ENCODE assay signal across 16 cellular contexts in the genomic region with DNA sequence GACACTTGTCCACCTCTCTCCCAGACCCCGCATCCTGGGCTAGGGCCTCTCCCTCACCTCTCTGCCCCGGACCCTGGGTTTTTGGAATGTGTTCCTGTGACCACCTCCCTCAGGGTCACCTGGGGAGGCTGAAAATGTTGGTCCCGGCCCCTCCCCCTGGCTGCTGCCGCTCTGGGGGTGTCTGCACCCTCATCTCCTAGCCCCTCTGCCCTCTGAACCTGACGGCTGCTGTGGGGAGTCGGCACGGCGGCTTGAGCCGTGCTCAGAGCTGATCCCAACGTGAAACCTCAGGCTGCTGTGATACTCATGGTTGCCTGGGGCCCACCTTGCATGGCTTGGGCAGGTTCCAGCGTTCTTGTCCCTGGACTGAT. TPM values are rescaled to one million over a fixed set of nuclear protein-coding genes. Genes with fewer than 3 reads are reported as not detected.
DNase-seq lines count a peak whose midpoint lies in the region; ATAC-seq and TF ChIP-seq lines count a peak whose summit lies in the region.
"Had no signal": no experiment of that assay in that cellular context is flagged by ENCODE, and none has a peak within 500 bp of the region (broad histone marks: within the 10 kb centered on the region; RNA-seq: fewer than 3 reads in every experiment).

No MANE protein-coding gene starts in this region.

- H3F3A ChIP-seq in SK-N-SH (replicated peaks; ENCODE audit: insufficient read depth) = no peaks in the 10 kb centered on the region
- H3F3A ChIP-seq in neural progenitor cell (ENCODE audit: low read depth) = no peaks in the 10 kb centered on the region

- no peak overlapping the region for H3K4me2 ChIP-seq in SK-N-SH
- H3K4me2 ChIP-seq in mesenchymal stem cell (ENCODE audit: low read length, poor library complexity, severe bottlenecking) = no peak overlapping the region
- no peak overlapping the region for H3K4me2 ChIP-seq in neural progenitor cell

- H3K4me3 ChIP-seq in SK-N-SH (ENCODE audit: low read depth in 2 of 2, low read length in 1 of 2) = no peak overlapping the region
- no peak overlapping the region for H3K4me3 ChIP-seq in mesenchymal stem cell (ENCODE audit: insufficient read depth in 1 of 2, low read depth in 1 of 2, low read length in 2 of 2)
- H3K4me3 ChIP-seq in neural progenitor cell = no peak overlapping the region
- H3K4me3 ChIP-seq: adrenal gland, upper lobe of right lung had no signal

- no peak for TF ChIP-seq EP300 in SK-N-SH (IDR thresholded peaks at IDR 0.05; ENCODE audit: borderline replicate concordance in 1 of 2, low read depth in 1 of 2, low read length in 1 of 2)

- no peaks in the 10 kb centered on the region for H3K9me3 ChIP-seq in SK-N-SH
- no peaks in the 10 kb centered on the region for H3K9me3 ChIP-seq in CD4-positive, alpha-beta T cell (ENCODE audit: control insufficient read depth, low read length)
- H3K9me3 ChIP-seq in mesenchymal stem cell (ENCODE audit: control insufficient read depth, low read length) = no peaks in the 10 kb centered on the region
- no peaks in the 10 kb centered on the region for H3K9me3 ChIP-seq in neural progenitor cell (ENCODE audit: low read depth)
- H3K9me3 ChIP-seq: adrenal gland, upper lobe of right lung had no signal

- H3K36me3 Mint-ChIP-seq in CD4-positive, alpha-beta T cell (ENCODE audit: low read depth) = peaks cover 78% of the 10 kb centered on the region
- peaks cover 2 to 8% of the 10 kb centered on the region in 2 donors for H3K36me3 Mint-ChIP-seq in activated T-cell treated with anti-CD3 and anti-CD28 coated beads, Interleukin-2, amount 50 U/mL, for 72 hours (ENCODE audit: insufficient read depth in 2 of 2)
- peaks cover 3% of the 10 kb centered on the region for H3K36me3 Mint-ChIP-seq in neural progenitor cell

- intact Hi-C loops in CD4-positive, alpha-beta T cell (cut with DNase I, micrococcal nuclease) = no loop called here
- intact Hi-C loops in left colon (cut with DNase I, micrococcal nuclease) = no loop called here

- H3K27me3 Mint-ChIP-seq in CD4-positive, alpha-beta T cell = no peaks in the 10 kb centered on the region
- H3K27me3 Mint-ChIP-seq in activated T-cell treated with anti-CD3 and anti-CD28 coated beads, Interleukin-2, amount 50 U/mL, for 72 hours (ENCODE audit: low read depth) = no peaks in the 10 kb centered on the region
- peaks cover 3% of the 10 kb centered on the region for H3K27me3 Mint-ChIP-seq in neural progenitor cell (ENCODE audit: insufficient read depth, low read depth)
- H3K27me3 Mint-ChIP-seq: CD4-positive, CD25-positive, alpha-beta regulatory T cell had no signal

- WGBS in SK-N-SH (ENCODE audit: low lambda C conversion rate) = 93% methylated on average over 3 of the region's 11 CpGs
- 83% methylated on average over 11 of the region's 11 CpGs for WGBS in mesenchymal stem cell

- TF ChIP-seq RAD21 in SK-N-SH (IDR thresholded peaks at IDR 0.05; ENCODE audit: low read length) = no peak

- H3K9me3 Mint-ChIP-seq in CD4-positive, alpha-beta T cell = no peaks in the 10 kb centered on the region
- no peaks in the 10 kb centered on the region for H3K9me3 Mint-ChIP-seq in activated T-cell treated with anti-CD3 and anti-CD28 coated beads, Interleukin-2, amount 50 U/mL, for 72 hours
- no peaks in the 10 kb centered on the region for H3K9me3 Mint-ChIP-seq in neural progenitor cell
- H3K9me3 Mint-ChIP-seq: CD4-positive, CD25-positive, alpha-beta regulatory T cell had no signal

- ATAC-seq in SK-N-SH treated with all-trans-retinoic acid at 6 μM for 48 hours = peak; percentile 3; the same call in 1 of the 3 replicates
- ATAC-seq in CD4-positive, alpha-beta T cell (ENCODE audit: poor library complexity) = no peak
- no peak for ATAC-seq in activated T-cell treated with anti-CD3 and anti-CD28 coated beads, Interleukin-2, amount 50 U/mL, for 72 hours (replicated peaks in 1 of 2)
- no peak for ATAC-seq in left colon
- ATAC-seq: upper lobe of right lung had no signal

- H3K23ac ChIP-seq in mesenchymal stem cell (ENCODE audit: low read length in 2 of 2) = no peak overlapping the region

- H3K4me1 ChIP-seq in SK-N-SH (ENCODE audit: control insufficient read depth in 1 of 2, insufficient read depth in 2 of 2, low read depth in 1 of 2, low read length in 1 of 2) (peaks cover 0 to 29% of the 10 kb centered on the region in 2 experiments; a peak in 1 of 4 replicates), mesenchymal stem cell (ENCODE audit: control insufficient read depth, insufficient read depth, low read depth, low read length) (peaks cover 8% of the 10 kb centered on the region), neural progenitor cell (no peaks in the 10 kb centered on the region)

- H2BK5ac ChIP-seq in mesenchymal stem cell (ENCODE audit: low read depth, low read length, poor library complexity, severe bottlenecking) = no peak overlapping the region

- DNase-seq in SK-N-SH = no peak
- DNase-seq in CD4-positive, alpha-beta T cell = peak in 1 of 10 experiments; percentile 28
- DNase-seq in activated T-cell treated with anti-CD3 and anti-CD28 coated beads, Interleukin-2, amount 50 U/mL, for 72 hours = no peak
- no peak for DNase-seq in mesenchymal stem cell
- no peak for DNase-seq in neural progenitor cell (ENCODE audit: low spot score)
- no peak for DNase-seq in NCI-H187 treated with DMSO at 0.1 percent for 48 hours (lab: John Stamatoyannopoulos, UW)
- DNase-seq in left colon = no peak
- DNase-seq: CD4-positive, CD25-positive, alpha-beta regulatory T cell; central memory CD4-positive, alpha-beta T cell; EL; NCI-H2029 treated with DMSO at 0.1 percent for 48 hours; OCI-M1; upper lobe of right lung had no signal

- H3K79me2 ChIP-seq in SK-N-SH (ENCODE audit: insufficient read depth) = no peaks in the 10 kb centered on the region
- H3K79me2 ChIP-seq in neural progenitor cell (ENCODE audit: low read depth) = no peaks in the 10 kb centered on the region

- no peak overlapping the region for H2BK15ac ChIP-seq in mesenchymal stem cell (ENCODE audit: low read depth, poor library complexity, severe bottlenecking)

- H2AFZ ChIP-seq in SK-N-SH (ENCODE audit: low read depth) = no peak overlapping the region
- H2AFZ ChIP-seq in mesenchymal stem cell (ENCODE audit: low read depth, low read length) = no peak overlapping the region
- no peak overlapping the region for H2AFZ ChIP-seq in neural progenitor cell (replicated peaks)

- H2BK12ac ChIP-seq in mesenchymal stem cell (ENCODE audit: low read length in 2 of 2) = no peak overlapping the region

- H3K27me3 ChIP-seq in SK-N-SH (ENCODE audit: insufficient read depth) (no peaks in the 10 kb centered on the region), mesenchymal stem cell (ENCODE audit: control insufficient read depth in 1 of 2, insufficient read depth in 1 of 2, low read length in 2 of 2) (no peaks in the 10 kb centered on the region), neural progenitor cell (no peaks in the 10 kb centered on the region)
- no peaks in the 10 kb centered on the region for H3K27me3 ChIP-seq in CD4-positive, alpha-beta T cell (ENCODE audit: control insufficient read depth, insufficient read depth, low read length)
- H3K27me3 ChIP-seq: adrenal gland, upper lobe of right lung had no signal

- no peak overlapping the region for H2AK5ac ChIP-seq in mesenchymal stem cell (ENCODE audit: low read length, severe bottlenecking)

- no peaks in the 10 kb centered on the region for H4K20me1 ChIP-seq in SK-N-SH (ENCODE audit: insufficient read depth)
- no peaks in the 10 kb centered on the region for H4K20me1 ChIP-seq in neural progenitor cell (ENCODE audit: low read depth)

- no peak for TF ChIP-seq CTCF in SK-N-SH (IDR thresholded peaks at IDR 0.05)
- no peak for TF ChIP-seq CTCF in CD4-positive, alpha-beta T cell (IDR thresholded peaks at IDR 0.05)
- TF ChIP-seq CTCF in neural progenitor cell (IDR thresholded peaks at IDR 0.05) = no peak

- H3K36me3 ChIP-seq in SK-N-SH (replicated peaks in 1 of 2; ENCODE audit: control insufficient read depth in 1 of 2, insufficient read depth in 2 of 2, low read length in 1 of 2) (peaks cover 14 to 17% of the 10 kb centered on the region in 2 experiments), mesenchymal stem cell (ENCODE audit: control insufficient read depth in 1 of 2, insufficient read depth in 2 of 2, low read depth in 1 of 2, low read length in 2 of 2) (peaks cover 27 to 45% of the 10 kb centered on the region in 2 experiments), neural progenitor cell (no peaks in the 10 kb centered on the region)

- CTCF ChIA-PET in SK-N-SH (lab: Yijun Ruan, JAX) = interaction anchor here (0.7 to 2.0 kb wide), 12 partner anchors 8 to 497 kb away, joined by 3 to 7 read pairs (median 4); a partner anchor contains a TSS
- CTCF ChIA-PET in CD4-positive, alpha-beta T cell (lab: Charles Lee) = no interaction called here

- H3K27ac ChIP-seq in SK-N-SH (ENCODE audit: low read depth in 2 of 2, low read length in 1 of 2) (peak overlapping the region in 1 of 2 experiments; percentile 84; a peak in 2 of 4 replicates), mesenchymal stem cell (ENCODE audit: low read length, poor library complexity, severe bottlenecking) (no peak overlapping the region), neural progenitor cell (no peak overlapping the region)
- peak overlapping the region; percentile 29 for H3K27ac ChIP-seq in CD4-positive, alpha-beta T cell (ENCODE audit: low read depth, low read length)
- H3K27ac ChIP-seq: 22Rv1, adrenal gland, upper lobe of right lung had no signal

- H4K8ac ChIP-seq in mesenchymal stem cell (ENCODE audit: low read length) = no peak overlapping the region

- no peak overlapping the region for H2BK120ac ChIP-seq in mesenchymal stem cell (ENCODE audit: low read depth, low read length)

- H3K9ac ChIP-seq in SK-N-SH (no peak overlapping the region), mesenchymal stem cell (ENCODE audit: low read length) (no peak overlapping the region), neural progenitor cell (no peak overlapping the region)

- no peak overlapping the region for H3K14ac ChIP-seq in mesenchymal stem cell (ENCODE audit: low read length in 2 of 2)

- peak overlapping the region in 1 of 2 experiments; percentile 43 for H3K4ac ChIP-seq in mesenchymal stem cell (ENCODE audit: low read depth in 1 of 2, low read length in 2 of 2)

- peaks cover 2% of the 10 kb centered on the region for H3K79me1 ChIP-seq in mesenchymal stem cell (replicated peaks; ENCODE audit: low read length, poor library complexity, severe bottlenecking)

- peaks cover 18% of the 10 kb centered on the region for H3K4me1 Mint-ChIP-seq in CD4-positive, alpha-beta T cell (ENCODE audit: low read depth)
- H3K4me1 Mint-ChIP-seq in activated T-cell treated with anti-CD3 and anti-CD28 coated beads, Interleukin-2, amount 50 U/mL, for 72 hours (ENCODE audit: low read depth) = peaks cover 21% of the 10 kb centered on the region
- H3K4me1 Mint-ChIP-seq in neural progenitor cell = peaks cover 6% of the 10 kb centered on the region

- H4K91ac ChIP-seq in mesenchymal stem cell (ENCODE audit: low read length) = peak overlapping the region; percentile 62

- no peaks in the 10 kb centered on the region for H3K9me2 ChIP-seq in SK-N-SH

- POLR2A ChIA-PET in SK-N-SH (lab: Yijun Ruan, JAX) = interaction anchor here (0.8 to 1.4 kb wide), 2 partner anchors 12 to 64 kb away, joined by 3 to 5 read pairs; no protein-coding TSS in a partner anchor
- POLR2A ChIA-PET in CD4-positive, alpha-beta T cell (lab: Charles Lee) = interaction anchor here (2.4 kb wide), 1 partner anchor 35 kb away, joined by 13 read pairs; no protein-coding TSS in a partner anchor

- H3K18ac ChIP-seq in mesenchymal stem cell (ENCODE audit: low read depth in 1 of 2, low read length in 2 of 2) = no peak overlapping the region

- H3K4me3 Mint-ChIP-seq in CD4-positive, alpha-beta T cell = no peak overlapping the region
- no peak overlapping the region for H3K4me3 Mint-ChIP-seq in activated T-cell treated with anti-CD3 and anti-CD28 coated beads, Interleukin-2, amount 50 U/mL, for 72 hours
- H3K4me3 Mint-ChIP-seq in neural progenitor cell = no peak overlapping the region
- H3K4me3 Mint-ChIP-seq: CD4-positive, CD25-positive, alpha-beta regulatory T cell had no signal

- H3K27ac Mint-ChIP-seq in CD4-positive, alpha-beta T cell = peak overlapping the region; percentile 67
- H3K27ac Mint-ChIP-seq in activated T-cell treated with anti-CD3 and anti-CD28 coated beads, Interleukin-2, amount 50 U/mL, for 72 hours = peak overlapping the region; percentile 88
- H3K27ac Mint-ChIP-seq in neural progenitor cell = no peak overlapping the region

RNA-seq across cellular contexts. Expression of a gene that starts 42.8 kb away (rescaled TPM):
- 13.8 and 14.3 TPM in 2 replicates for polyA plus RNA-seq in SK-N-SH (2012; rRNA removed)
- 6.6 and 11.7 TPM in 2 replicates for polyA plus RNA-seq in SK-N-SH (2012; cell fraction: cytosol; rRNA removed)
- polyA plus RNA-seq in SK-N-SH (2012; cell fraction: nucleus; rRNA removed) = 24.3 and 32.0 TPM in 2 replicates
- 100 to 1,000 TPM; 136 to 147 TPM for total RNA-seq in CD4-positive, alpha-beta T cell
- 10 to 100 TPM; 67.5 to 97.1 TPM for total RNA-seq in activated T-cell treated with anti-CD3 and anti-CD28 coated beads, Interleukin-2, amount 50 U/mL, for 72 hours
- 6.2 TPM for polyA plus RNA-seq in mesenchymal stem cell (2013, experiment 1 of 2)
- 6.4 TPM for polyA plus RNA-seq in mesenchymal stem cell (2013, experiment 2 of 2)
- 2.5 and 13.2 TPM in 2 replicates for total RNA-seq in neural progenitor cell (ENCODE audit: low replicate concordance)
- 10 to 100 TPM; 14.2 to 20.8 TPM for total RNA-seq in left colon

RNA-seq across cellular contexts. Expression of a gene that starts 59.6 kb away (rescaled TPM):
- 31.6 and 32.9 TPM in 2 replicates for polyA plus RNA-seq in SK-N-SH (2012; rRNA removed)
- 44.3 and 56.8 TPM in 2 replicates for polyA plus RNA-seq in SK-N-SH (2012; cell fraction: cytosol; rRNA removed)
- polyA plus RNA-seq in SK-N-SH (2012; cell fraction: nucleus; rRNA removed) = 25.3 and 33.7 TPM in 2 replicates
- total RNA-seq in CD4-positive, alpha-beta T cell = 100 to 1,000 TPM in 1 of 2 experiments, 10 to 100 TPM in 1; 95.4 to 103 TPM
- 10 to 100 TPM; 74.8 to 84.2 TPM for total RNA-seq in activated T-cell treated with anti-CD3 and anti-CD28 coated beads, Interleukin-2, amount 50 U/mL, for 72 hours
- polyA plus RNA-seq in mesenchymal stem cell (2013, experiment 1 of 2) = 60.1 TPM
- polyA plus RNA-seq in mesenchymal stem cell (2013, experiment 2 of 2) = 63.9 TPM
- 112 and 164 TPM in 2 replicates for total RNA-seq in neural progenitor cell (ENCODE audit: low replicate concordance)
- total RNA-seq in left colon = 10 to 100 TPM; 54.3 to 54.5 TPM
